ENCODE assay signal across 17 cellular contexts in the genomic region with DNA sequence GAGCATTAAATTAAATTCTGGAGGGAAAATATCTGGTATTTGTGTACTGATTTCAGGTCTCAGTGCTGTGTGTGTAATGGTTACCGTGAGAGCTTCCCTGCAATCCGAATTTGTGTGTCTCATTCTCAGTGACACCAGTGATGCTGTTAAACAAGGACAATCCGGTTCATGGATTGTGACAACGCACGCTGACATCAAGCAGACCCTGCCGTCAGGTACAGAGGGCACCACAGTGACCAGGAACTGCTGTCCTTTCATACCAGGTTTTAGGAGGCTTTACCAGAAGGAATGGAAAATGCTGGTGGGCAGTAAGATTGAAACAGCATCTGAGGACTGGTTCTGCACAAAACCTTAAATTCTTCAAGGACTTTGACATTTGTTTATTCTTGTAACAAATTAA. TPM values are rescaled to one million over a fixed set of nuclear protein-coding genes. Genes with fewer than 3 reads are reported as not detected.
DNase-seq lines count a peak whose midpoint lies in the region; ATAC-seq, FAIRE-seq and TF ChIP-seq lines count a peak whose summit lies in the region.
"Had no signal": no experiment of that assay in that cellular context is flagged by ENCODE, and none has a peak within 500 bp of the region (broad histone marks: within the 10 kb centered on the region; RNA-seq: fewer than 3 reads in every experiment).

No MANE protein-coding gene starts in this region.

- peaks cover 23% of the 10 kb centered on the region for H3K27me3 Mint-ChIP-seq in nephron (ENCODE audit: low read depth)

- H3K4me3 ChIP-seq in heart right ventricle (peak overlapping the region in 9 of 10 donors; percentile 6 to 73 (median 62)), coronary artery (peak overlapping the region; percentile 78), vagina (peak overlapping the region; percentile 48 to 76)

- intact Hi-C loops in heart right ventricle (cut with DNase I) (loop anchor here in 6 of 10 donors (2.0 to 10.0 kb wide), 9 partner anchors 162 to 996 kb away; no protein-coding TSS in a partner anchor), left cardiac atrium (cut with DNase I) (loop anchor here in 1 of 2 donors (5.0 kb wide), 1 partner anchor 161 kb away; no protein-coding TSS in a partner anchor), vagina (cut with DNase I) (no loop called here)

- ATAC-seq in heart right ventricle (peak in 4 of 8 donors; percentile 14 to 30 (median 27)), left cardiac atrium (no peak), HG03521 (IDR thresholded peaks at IDR 0.05; ENCODE audit: unreplicated experiment) (no peak)
- ATAC-seq: left colon had no signal

- no peaks in the 10 kb centered on the region for H3K9me3 Mint-ChIP-seq in nephron
- H3K9me3 Mint-ChIP-seq: natural killer cell had no signal

- H3K9me3 ChIP-seq in heart right ventricle (no peaks in the 10 kb centered on the region), vagina (no peaks in the 10 kb centered on the region)

- TF ChIP-seq POLR2A in vagina (IDR thresholded peaks at IDR 0.05) (no peak), H54 (IDR thresholded peaks at IDR 0.05; ENCODE audit: low read depth, low read length) (no peak)

- H3K27me3 ChIP-seq in heart right ventricle (no peaks in the 10 kb centered on the region), vagina (no peaks in the 10 kb centered on the region)

- WGBS in heart right ventricle, 2 donors: 74 to 87% methylated on average over 6 of the region's 6 CpGs

- DNase-seq in heart right ventricle (no peak), left cardiac atrium (no peak), coronary artery (ENCODE audit: low spot score) (no peak), vagina (ENCODE audit: extremely low spot score in 2 of 2) (no peak), H54 (ENCODE audit: insufficient read length, low spot score) (no peak), SW480 (ENCODE audit: low spot score) (no peak)
- DNase-seq: activated CD4-positive, alpha-beta T cell treated with anti-CD3 and anti-CD28 coated beads, Interleukin-2, amount 50 U/mL, for 4 hours; activated effector memory CD4-positive, alpha-beta T cell treated with anti-CD3 and anti-CD28 coated beads, Interleukin-2, amount 50 U/mL, for 16 hours; DMS79; head of caudate nucleus; left colon; natural killer cell; NCI-H1930 had no signal

- H3K27ac ChIP-seq in heart right ventricle: peak overlapping the region; percentile 7 to 88 (median 78)
- peak overlapping the region; percentile 75 to 88 for H3K27ac ChIP-seq in coronary artery
- peak overlapping the region; percentile 64 for H3K27ac ChIP-seq in vagina

- H3K4me1 ChIP-seq in heart right ventricle: peaks cover 0 to 48% (median 19%) of the 10 kb centered on the region in 9 donors
- peaks cover 27% of the 10 kb centered on the region for H3K4me1 ChIP-seq in vagina

- peaks cover 3% of the 10 kb centered on the region for H3K36me3 Mint-ChIP-seq in nephron (ENCODE audit: low read depth)

- H3K4me1 Mint-ChIP-seq in nephron: peaks cover 51% of the 10 kb centered on the region

- peak overlapping the region in 1 of 3 experiments; percentile 44 for H3K27ac Mint-ChIP-seq in nephron

- H3K36me3 ChIP-seq in heart right ventricle (peaks cover 0 to 7% (median 0%) of the 10 kb centered on the region in 9 donors), vagina (no peaks in the 10 kb centered on the region)

- TF ChIP-seq CTCF in heart right ventricle (IDR thresholded peaks at IDR 0.05): no peak
- TF ChIP-seq CTCF in coronary artery (IDR thresholded peaks at IDR 0.05): no peak
- TF ChIP-seq CTCF in nephron (IDR thresholded peaks at IDR 0.05; ENCODE audit: unreplicated experiment in 3 of 3): no peak
- TF ChIP-seq CTCF in vagina (IDR thresholded peaks at IDR 0.05): no peak

- peak overlapping the region; percentile 20 to 83 (median 77) for H3K4me3 Mint-ChIP-seq in nephron

- FAIRE-seq in H54 (lab: Jason Lieb, UNC): no peak
- FAIRE-seq: bronchial epithelial cell had no signal

RNA-seq across cellular contexts. Expression of a gene that starts 30.5 kb away (rescaled TPM):
- total RNA-seq in heart right ventricle: not detected
- polyA plus RNA-seq in heart right ventricle: not detected
- not detected for total RNA-seq in left cardiac atrium
- total RNA-seq in vagina: not detected
- total RNA-seq: bronchial epithelial cell, left colon, natural killer cell, RPMI7951 had no signal
